In genomic region chr16:87339086-87339723, GRCh38 we compare ENCODE assay signal across 20 cellular contexts. TPM values are rescaled to one million over a fixed set of nuclear protein-coding genes. Genes with fewer than 3 reads are reported as not detected.
A peak's percentile ranks its signal among the peaks of the same experiment; 100 is the strongest.
DNase-seq lines count a peak whose midpoint lies in the region; ATAC-seq, FAIRE-seq and TF ChIP-seq lines count a peak whose summit lies in the region.
"Had no signal": no experiment of that assay in that cellular context is flagged by ENCODE, and none has a peak within 500 bp of the region (broad histone marks: within the 10 kb centered on the region; RNA-seq: fewer than 3 reads in every experiment).

No MANE protein-coding gene starts in this region.

- H3K27me3 Mint-ChIP-seq in type B pancreatic cell = no peaks in the 10 kb centered on the region

- no peak overlapping the region for H2AFZ ChIP-seq in HepG2 (ENCODE audit: low read length)

- no peaks in the 10 kb centered on the region for H3K9me3 Mint-ChIP-seq in activated naive CD4-positive, alpha-beta T cell treated with anti-CD3 and anti-CD28 coated beads, Interleukin-2, amount 50 U/mL, for 72 hours
- no peaks in the 10 kb centered on the region for H3K9me3 Mint-ChIP-seq in type B pancreatic cell
- H3K9me3 Mint-ChIP-seq: HFFc6 had no signal

- no peak for TF ChIP-seq CTCF in RWPE2 (IDR thresholded peaks at IDR 0.05; ENCODE audit: poor library complexity, severe bottlenecking)
- no peak for TF ChIP-seq CTCF in HepG2 (CRISPR knock-in tag; IDR thresholded peaks at IDR 0.05)
- no peak for TF ChIP-seq CTCF in type B pancreatic cell (conservative IDR thresholded peaks at IDR 0.05)

- H3K4me3 Mint-ChIP-seq in type B pancreatic cell = no peak overlapping the region
- H3K4me3 Mint-ChIP-seq: HFFc6 had no signal

- in situ Hi-C loops in HepG2 (cut with HindIII; ENCODE audit: extremely low pct_ligation_motif_present, low pct_unique_long_range_greater_than_20kb) = no loop called here

- TF ChIP-seq EP300 in HepG2 (IDR thresholded peaks at IDR 0.05; ENCODE audit: low read depth in 2 of 2, low read length in 2 of 2) (no peak), HepG2 (CRISPR knock-in tag; IDR thresholded peaks at IDR 0.05; ENCODE audit: borderline replicate concordance) (no peak)

- no peak for FAIRE-seq in HepG2 (lab: Jason Lieb, UNC)
- FAIRE-seq: K562 had no signal

- peaks cover 5 to 16% of the 10 kb centered on the region in 2 donors for H3K36me3 Mint-ChIP-seq in activated naive CD4-positive, alpha-beta T cell treated with anti-CD3 and anti-CD28 coated beads, Interleukin-2, amount 50 U/mL, for 72 hours
- peaks cover 8% of the 10 kb centered on the region for H3K36me3 Mint-ChIP-seq in type B pancreatic cell

- intact Hi-C loops in HepG2 (cut with micrococcal nuclease; ENCODE audit: unreplicated experiment) = no loop called here

- no TSS peak for BruUV-seq in HepG2 (replicated peaks; lab: Mats Ljungman, UMichigan)

- CTCF ChIA-PET in HepG2 (lab: Yijun Ruan, JAX; ENCODE audit: low intra/inter-chr PET ratio, low total read pairs) = no interaction called here

- H3K36me3 ChIP-seq in RWPE2 (ENCODE audit: low read depth) = peaks cover 41% of the 10 kb centered on the region
- H3K36me3 ChIP-seq in HepG2 (replicated peaks in 1 of 2; ENCODE audit: control insufficient read depth in 1 of 2, insufficient read depth in 2 of 2, low read length in 2 of 2) = peaks cover 69 to 95% of the 10 kb centered on the region in 2 experiments

- TF ChIP-seq POLR2A in HepG2 (IDR thresholded peaks at IDR 0.05; ENCODE audit: insufficient read depth in 1 of 2, low read depth in 2 of 2, low read length in 2 of 2) = peak in 1 of 2 experiments; percentile 35; a peak in 1 of 4 replicates

- H3K27ac Mint-ChIP-seq in activated naive CD4-positive, alpha-beta T cell treated with anti-CD3 and anti-CD28 coated beads, Interleukin-2, amount 50 U/mL, for 72 hours = peak overlapping the region; percentile 28 to 58
- H3K27ac Mint-ChIP-seq in type B pancreatic cell = peak overlapping the region; percentile 23
- H3K27ac Mint-ChIP-seq: HFFc6 had no signal

- H3K79me2 ChIP-seq in HepG2 (ENCODE audit: insufficient read depth, low read length) = peaks cover 62% of the 10 kb centered on the region

- H3K4me3 ChIP-seq in RWPE2 (ENCODE audit: severe bottlenecking) (no peak overlapping the region), HepG2 (replicated peaks in 1 of 3; ENCODE audit: insufficient read depth in 1 of 3, low read depth in 2 of 3, low read length in 3 of 3) (no peak overlapping the region)
- H3K4me3 ChIP-seq: K562 had no signal

- no peak for TF ChIP-seq RAD21 in HepG2 (CRISPR knock-in tag; IDR thresholded peaks at IDR 0.05)

- H3K4me2 ChIP-seq in HepG2 (ENCODE audit: low read depth, low read length) = no peak overlapping the region

- H3K9me3 ChIP-seq in RWPE2 (ENCODE audit: severe bottlenecking) (no peaks in the 10 kb centered on the region), HepG2 (ENCODE audit: low read length) (no peaks in the 10 kb centered on the region)
- H3K9me3 ChIP-seq: BE2C had no signal

- H4K20me1 ChIP-seq in HepG2 (ENCODE audit: insufficient read depth, low read length) = peaks cover 88% of the 10 kb centered on the region

- no peak for ATAC-seq in activated naive CD4-positive, alpha-beta T cell treated with anti-CD3 and anti-CD28 coated beads, Interleukin-2, amount 50 U/mL, for 72 hours
- ATAC-seq in RWPE2 (ENCODE audit: low read depth) (no peak), HepG2 (no peak)
- ATAC-seq: K562 had no signal

- no peaks in the 10 kb centered on the region for H3K27me3 ChIP-seq in RWPE2 (ENCODE audit: insufficient read depth, poor library complexity, severe bottlenecking)
- H3K27me3 ChIP-seq in HepG2 (ENCODE audit: control insufficient read depth in 1 of 2, insufficient read depth in 2 of 2, low read length in 2 of 2) = no peaks in the 10 kb centered on the region
- H3K27me3 ChIP-seq: BE2C had no signal

- WGBS in HepG2 (ENCODE audit: low lambda C conversion rate) = 93% methylated on average over 17 of the region's 17 CpGs

- H3K9ac ChIP-seq in HepG2 (ENCODE audit: insufficient read depth, low read depth, low read length) = no peak overlapping the region

- DNase-seq in activated naive CD4-positive, alpha-beta T cell treated with anti-CD3 and anti-CD28 coated beads, Interleukin-2, amount 50 U/mL, for 72 hours (ENCODE audit: low spot score in 2 of 2) = no peak
- DNase-seq in activated naive CD4-positive, alpha-beta T cell treated with Interleukin-2 at 50 U/mL for 16 hours = no peak
- DNase-seq in RWPE2 (ENCODE audit: low spot score) (peak; percentile 54), HepG2 (ENCODE audit: low spot score) (no peak), type B pancreatic cell (ENCODE audit: extremely low spot score, unreplicated experiment) (no peak), amygdala (lab: John Stamatoyannopoulos, UW) (no peak), cerebellar nuclear complex (lab: John Stamatoyannopoulos, UW) (no peak)
- DNase-seq: BE2C, EL, GF-D8, HFFc6, MM.1S, NCI-H1048, NCI-H1417 treated with DMSO at 0.1 percent for 48 hours, NCI-H187, NCI-H446, NCI-H526, OCI-M1, SHP77 had no signal

- H3K4me1 ChIP-seq in RWPE2 (ENCODE audit: insufficient read depth, poor library complexity, severe bottlenecking) (no peaks in the 10 kb centered on the region), HepG2 (ENCODE audit: insufficient read depth, low read length) (no peaks in the 10 kb centered on the region)

- POLR2A ChIA-PET in HepG2 (lab: Yijun Ruan, JAX) = interaction anchor here (0.9 kb wide), 1 partner anchor 41 kb away, joined by 4 read pairs; no protein-coding TSS in a partner anchor

- no peak overlapping the region for H3K27ac ChIP-seq in RWPE2 (ENCODE audit: poor library complexity, severe bottlenecking)
- H3K27ac ChIP-seq in HepG2 (ENCODE audit: extremely low read length, insufficient read depth, low read length) = no peak overlapping the region

- H3K4me1 Mint-ChIP-seq in type B pancreatic cell (ENCODE audit: unreplicated experiment) = peaks cover 7% of the 10 kb centered on the region

RNA-seq across cellular contexts. Expression of gene C16orf95, which starts 22.0 kb away (rescaled TPM):
- total RNA-seq in activated naive CD4-positive, alpha-beta T cell treated with anti-CD3 and anti-CD28 coated beads, Interleukin-2, amount 50 U/mL, for 72 hours = 10 to 100 TPM; 12.2 to 16.9 TPM
- total RNA-seq in HepG2 (2016; rRNA removed; fragmentation: Illumina TruSeq; extraction: Trizol) = 7.2 and 8.6 TPM in 2 replicates
- total RNA-seq in HepG2 (2016; cell fraction: cytosol; rRNA removed; fragmentation: Illumina TruSeq; extraction: Trizol; ENCODE audit: low read depth) = 20.8 and 21.6 TPM in 2 replicates
- 6.9 and 8.1 TPM in 2 replicates for total RNA-seq in HepG2 (2016; cell fraction: insoluble cytoplasmic fraction; rRNA removed; fragmentation: Illumina TruSeq; extraction: Trizol)
- 15.4 and 16.2 TPM in 2 replicates for total RNA-seq in HepG2 (2016; cell fraction: membrane; rRNA removed; fragmentation: Illumina TruSeq; extraction: Trizol)
- total RNA-seq in HepG2 (2016; cell fraction: nucleus; rRNA removed; fragmentation: Illumina TruSeq; extraction: Trizol) = 6.3 TPM in 2 replicates
- 2.0 and 2.8 TPM in 2 replicates for polyA plus RNA-seq in HepG2 (2011; rRNA removed)
- polyA plus RNA-seq in HepG2 (2011; cell fraction: cytosol; rRNA removed) = 1.3 and 3.1 TPM in 2 replicates
- polyA plus RNA-seq in HepG2 (2011; cell fraction: nucleus; rRNA removed) = 4.1 and 5.0 TPM in 2 replicates
- 3.8 and 4.5 TPM in 2 replicates for polyA plus RNA-seq in HepG2 (2012)
- polyA plus RNA-seq in HepG2 (2016; cell fraction: cytosol; fragmentation: Illumina TruSeq; extraction: Trizol; ENCODE audit: low read depth) = 14.5 and 18.3 TPM in 2 replicates
- polyA plus RNA-seq in HepG2 (2016; cell fraction: insoluble cytoplasmic fraction; fragmentation: Illumina TruSeq; extraction: Trizol; ENCODE audit: low read depth) = 6.1 and 7.7 TPM in 2 replicates
- 13.5 and 16.8 TPM in 2 replicates for polyA plus RNA-seq in HepG2 (2016; cell fraction: membrane; fragmentation: Illumina TruSeq; extraction: Trizol; ENCODE audit: low read depth)
- polyA plus RNA-seq in HepG2 (2016; cell fraction: nucleus; fragmentation: Illumina TruSeq; extraction: Trizol; ENCODE audit: insufficient read depth, low read depth) = 7.1 and 7.6 TPM in 2 replicates
- 2.1 and 2.6 TPM in 2 replicates for polyA minus RNA-seq in HepG2 (2011; rRNA and poly(A)+ RNA removed; ENCODE audit: low replicate concordance)
- 0.79 and 1.4 TPM in 2 replicates for polyA minus RNA-seq in HepG2 (2011; cell fraction: cytosol; rRNA and poly(A)+ RNA removed)
- polyA minus RNA-seq in HepG2 (2011; cell fraction: nucleus; rRNA and poly(A)+ RNA removed) = 3.7 and 5.0 TPM in 2 replicates
- 3.0 and 6.3 TPM in 2 replicates for total RNA-seq in type B pancreatic cell (ENCODE audit: low replicate concordance)

RNA-seq across cellular contexts. Expression of gene FBXO31, which starts 44.4 kb away (rescaled TPM):
- 10 to 100 TPM; 25.3 to 36.0 TPM for total RNA-seq in activated naive CD4-positive, alpha-beta T cell treated with anti-CD3 and anti-CD28 coated beads, Interleukin-2, amount 50 U/mL, for 72 hours
- total RNA-seq in HepG2 (2016; rRNA removed; fragmentation: Illumina TruSeq; extraction: Trizol) (81.3 and 92.4 TPM in 2 replicates), type B pancreatic cell (ENCODE audit: low replicate concordance) (26.5 and 35.1 TPM in 2 replicates)
- 18.3 and 22.9 TPM in 2 replicates for total RNA-seq in HepG2 (2016; cell fraction: cytosol; rRNA removed; fragmentation: Illumina TruSeq; extraction: Trizol; ENCODE audit: low read depth)
- 64.5 and 91.5 TPM in 2 replicates for total RNA-seq in HepG2 (2016; cell fraction: insoluble cytoplasmic fraction; rRNA removed; fragmentation: Illumina TruSeq; extraction: Trizol)
- total RNA-seq in HepG2 (2016; cell fraction: membrane; rRNA removed; fragmentation: Illumina TruSeq; extraction: Trizol) = 33.7 and 38.0 TPM in 2 replicates
- total RNA-seq in HepG2 (2016; cell fraction: nucleus; rRNA removed; fragmentation: Illumina TruSeq; extraction: Trizol) = 94.4 and 107 TPM in 2 replicates
- 101 and 118 TPM in 2 replicates for polyA plus RNA-seq in HepG2 (2011; rRNA removed)
- 51.6 and 63.1 TPM in 2 replicates for polyA plus RNA-seq in HepG2 (2011; cell fraction: cytosol; rRNA removed)
- 393 and 579 TPM in 2 replicates for polyA plus RNA-seq in HepG2 (2011; cell fraction: nucleus; rRNA removed)
- 75.5 and 101 TPM in 2 replicates for polyA plus RNA-seq in HepG2 (2012)
- polyA plus RNA-seq in HepG2 (2016; cell fraction: cytosol; fragmentation: Illumina TruSeq; extraction: Trizol; ENCODE audit: low read depth) = 6.1 and 6.4 TPM in 2 replicates
- 57.9 and 71.3 TPM in 2 replicates for polyA plus RNA-seq in HepG2 (2016; cell fraction: insoluble cytoplasmic fraction; fragmentation: Illumina TruSeq; extraction: Trizol; ENCODE audit: low read depth)
- 18.2 and 18.3 TPM in 2 replicates for polyA plus RNA-seq in HepG2 (2016; cell fraction: membrane; fragmentation: Illumina TruSeq; extraction: Trizol; ENCODE audit: low read depth)
- polyA plus RNA-seq in HepG2 (2016; cell fraction: nucleus; fragmentation: Illumina TruSeq; extraction: Trizol; ENCODE audit: insufficient read depth, low read depth) = 256 and 269 TPM in 2 replicates
- 29.6 and 164 TPM in 2 replicates for polyA minus RNA-seq in HepG2 (2011; rRNA and poly(A)+ RNA removed; ENCODE audit: low replicate concordance)
- polyA minus RNA-seq in HepG2 (2011; cell fraction: cytosol; rRNA and poly(A)+ RNA removed) = 53.4 and 63.9 TPM in 2 replicates
- polyA minus RNA-seq in HepG2 (2011; cell fraction: nucleus; rRNA and poly(A)+ RNA removed) = 202 and 208 TPM in 2 replicates

RNA-seq across cellular contexts. Expression of gene MAP1LC3B, which starts 52.9 kb away (rescaled TPM):
- total RNA-seq in activated naive CD4-positive, alpha-beta T cell treated with anti-CD3 and anti-CD28 coated beads, Interleukin-2, amount 50 U/mL, for 72 hours = 10 to 100 TPM; 64.7 to 83.4 TPM
- 15.7 and 30.6 TPM in 2 replicates for total RNA-seq in HepG2 (2016; rRNA removed; fragmentation: Illumina TruSeq; extraction: Trizol)
- total RNA-seq in HepG2 (2016; cell fraction: cytosol; rRNA removed; fragmentation: Illumina TruSeq; extraction: Trizol; ENCODE audit: low read depth) = 5.5 and 7.0 TPM in 2 replicates
- total RNA-seq in HepG2 (2016; cell fraction: insoluble cytoplasmic fraction; rRNA removed; fragmentation: Illumina TruSeq; extraction: Trizol) = 15.9 and 27.1 TPM in 2 replicates
- 24.8 and 26.3 TPM in 2 replicates for total RNA-seq in HepG2 (2016; cell fraction: membrane; rRNA removed; fragmentation: Illumina TruSeq; extraction: Trizol)
- 22.0 and 22.3 TPM in 2 replicates for total RNA-seq in HepG2 (2016; cell fraction: nucleus; rRNA removed; fragmentation: Illumina TruSeq; extraction: Trizol)
- polyA plus RNA-seq in HepG2 (2011; rRNA removed) = 37.4 and 37.9 TPM in 2 replicates
- polyA plus RNA-seq in HepG2 (2011; cell fraction: cytosol; rRNA removed) = 18.1 and 36.3 TPM in 2 replicates
- polyA plus RNA-seq in HepG2 (2011; cell fraction: nucleus; rRNA removed) = 15.1 and 23.4 TPM in 2 replicates
- polyA plus RNA-seq in HepG2 (2012) = 68.5 and 98.3 TPM in 2 replicates
- 9.9 and 13.1 TPM in 2 replicates for polyA plus RNA-seq in HepG2 (2016; cell fraction: cytosol; fragmentation: Illumina TruSeq; extraction: Trizol; ENCODE audit: low read depth)
- polyA plus RNA-seq in HepG2 (2016; cell fraction: insoluble cytoplasmic fraction; fragmentation: Illumina TruSeq; extraction: Trizol; ENCODE audit: low read depth) = 65.5 and 71.9 TPM in 2 replicates
- 26.7 and 27.4 TPM in 2 replicates for polyA plus RNA-seq in HepG2 (2016; cell fraction: membrane; fragmentation: Illumina TruSeq; extraction: Trizol; ENCODE audit: low read depth)
- 42.6 and 45.0 TPM in 2 replicates for polyA plus RNA-seq in HepG2 (2016; cell fraction: nucleus; fragmentation: Illumina TruSeq; extraction: Trizol; ENCODE audit: insufficient read depth, low read depth)
- polyA minus RNA-seq in HepG2 (2011; rRNA and poly(A)+ RNA removed; ENCODE audit: low replicate concordance) = 13.2 and 15.8 TPM in 2 replicates
- polyA minus RNA-seq in HepG2 (2011; cell fraction: cytosol; rRNA and poly(A)+ RNA removed) = 22.2 and 35.4 TPM in 2 replicates
- polyA minus RNA-seq in HepG2 (2011; cell fraction: nucleus; rRNA and poly(A)+ RNA removed) = 23.0 and 32.7 TPM in 2 replicates
- 44.4 and 58.5 TPM in 2 replicates for total RNA-seq in type B pancreatic cell (ENCODE audit: low replicate concordance)
